ENCODE assay signal across 8 cellular contexts in the genomic region with DNA sequence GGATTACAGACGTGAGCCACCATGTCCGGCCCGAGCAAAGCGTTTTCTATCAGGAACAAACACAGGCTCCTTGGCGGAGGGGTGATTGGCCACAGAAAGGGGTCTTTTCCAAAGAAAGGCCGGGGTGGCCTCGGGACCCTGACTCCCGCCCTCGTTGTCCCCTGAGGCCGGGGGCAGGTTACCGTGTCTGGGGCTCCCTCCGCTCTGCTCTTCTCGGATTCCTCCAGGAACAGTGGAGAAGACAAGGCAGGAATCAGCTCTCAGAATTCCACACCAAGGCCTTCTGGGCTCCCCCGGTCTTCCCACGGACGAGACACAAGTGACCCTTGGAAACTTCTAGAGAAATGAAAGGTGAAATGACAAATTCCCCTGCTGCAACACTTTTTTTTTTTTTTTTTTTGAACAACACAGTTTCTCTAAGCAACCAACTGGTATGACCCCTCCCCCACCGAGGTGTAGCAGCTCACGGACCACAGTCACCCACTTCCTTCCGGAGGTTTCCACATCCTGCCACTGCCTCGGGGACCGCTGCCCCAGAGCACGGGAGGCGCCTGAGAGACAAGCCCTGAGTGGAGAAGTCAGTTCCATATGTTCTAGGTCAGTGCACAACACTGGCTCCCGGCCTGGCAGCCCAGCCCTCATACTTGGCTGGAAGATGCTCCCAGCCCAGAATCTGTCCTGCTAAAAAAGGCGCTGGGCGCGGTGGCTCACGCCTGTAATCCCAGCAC.
DNase-seq lines count a peak whose midpoint lies in the region; ATAC-seq lines count a peak whose summit lies in the region.

No MANE protein-coding gene starts in this region.

- no peaks in the 10 kb centered on the region; the same call in 1 of the 2 replicates for H3K36me3 ChIP-seq in HAP-1 (replicated peaks)

- DNase-seq in Ammon's horn (ENCODE audit: low spot score) (peak; percentile 49), NOMO-1 treated with dmso at 0.1 percent for 144 hours (lab: John Stamatoyannopoulos, UW; ENCODE audit: unreplicated experiment) (peak; percentile 99), germinal center (ENCODE audit: low spot score) (peak; percentile 82), HAP-1 (ENCODE audit: low spot score in 2 of 2) (no peak), NCI-H1417 (lab: John Stamatoyannopoulos, UW) (no peak)
- peak; percentile 81 for DNase-seq in activated T-cell treated with anti-CD3 and anti-CD28 coated beads, Interleukin-2, amount 50 U/mL, for 1 hour
- DNase-seq in stimulated activated CD4-positive, alpha-beta T cell treated with anti-CD3 and anti-CD28 coated beads, Interleukin-15, amount 100 ng/mL, for 24 hours, result peak; percentile 97

- no peaks in the 10 kb centered on the region for H3K27me3 ChIP-seq in HAP-1 (ENCODE audit: low read depth)

- peak; percentile 31 for ATAC-seq in GM21619 (IDR thresholded peaks at IDR 0.05; ENCODE audit: unreplicated experiment)

- no peaks in the 10 kb centered on the region for H3K4me1 ChIP-seq in HAP-1

- H3K9me3 ChIP-seq in HAP-1, result no peaks in the 10 kb centered on the region

- in situ Hi-C loops in HAP-1 (cut with MboI; ENCODE audit: low sequenced_read_pairs), result no loop called here

- no peak overlapping the region for H3K4me3 ChIP-seq in HAP-1

Comparison
In these comparisons a context has a peak if more than half of its experiments do, and no peak if none do; other contexts are left out.
1. DNase-seq: peak in Ammon's horn (single experiment), NOMO-1 treated with dmso at 0.1 percent for 144 hours (single experiment), activated T-cell treated with anti-CD3 and anti-CD28 coated beads, Interleukin-2, amount 50 U/mL, for 1 hour (single experiment), germinal center (single experiment) and stimulated activated CD4-positive, alpha-beta T cell treated with anti-CD3 and anti-CD28 coated beads, Interleukin-15, amount 100 ng/mL, for 24 hours (single experiment); none in HAP-1 (0 of 2) and NCI-H1417 (0 of 3).